Comparison of ENCODE assay signal across 25 cellular contexts in the genomic region with DNA sequence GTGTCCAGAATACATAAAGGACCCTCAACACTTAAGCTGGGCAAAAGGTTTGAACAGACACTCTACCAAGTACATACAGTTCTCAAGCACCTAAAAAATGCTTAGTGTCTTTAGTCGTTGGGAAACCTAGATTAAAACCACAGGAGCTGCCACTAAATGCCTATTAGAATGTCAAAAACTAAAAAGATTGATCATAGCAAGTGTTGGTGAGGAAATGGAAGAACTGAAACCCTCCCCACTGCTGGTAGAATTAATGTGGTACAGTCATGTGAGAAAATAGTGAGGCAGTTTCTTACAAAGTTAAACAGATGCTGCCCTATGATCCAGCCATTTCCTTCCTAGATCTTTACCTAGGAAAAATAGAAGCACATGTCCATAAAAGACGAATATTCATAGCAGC. TPM values are rescaled to one million over a fixed set of nuclear protein-coding genes. Genes with fewer than 3 reads are reported as not detected.
A peak's percentile ranks its signal among the peaks of the same experiment; 100 is the strongest.
DNase-seq lines count a peak whose midpoint lies in the region; ATAC-seq and TF ChIP-seq lines count a peak whose summit lies in the region.
"Had no signal": no experiment of that assay in that cellular context is flagged by ENCODE, and none has a peak within 500 bp of the region (broad histone marks: within the 10 kb centered on the region; RNA-seq: fewer than 3 reads in every experiment).

No MANE protein-coding gene starts in this region.

- no peaks in the 10 kb centered on the region for H3K27me3 Mint-ChIP-seq in activated naive CD4-positive, alpha-beta T cell treated with anti-CD3 and anti-CD28 coated beads for 36 hours (ENCODE audit: low read depth)
- no peaks in the 10 kb centered on the region for H3K27me3 Mint-ChIP-seq in HFFc6 (ENCODE audit: insufficient read depth)
- H3K27me3 Mint-ChIP-seq in activated T-helper 1 cell treated with anti-CD3 and anti-CD28 coated beads, Interleukin-12 subunit alpha, Interleukin-12 subunit beta, Interleukin-2, Interleukin-4 antibody, amounts not matched to agents 30 ng/mL and 10 ng/mL and 1 ng/mL, durations not matched to agents 14 hours and 24 hours and 36 hours (ENCODE audit: insufficient read depth) = no peaks in the 10 kb centered on the region
- H3K27me3 Mint-ChIP-seq: stimulated activated naive B cell treated with anti-CD40 and anti-IgM and Interleukin-4, amounts not matched to agents 10 μg/mL and 1 μg/mL and 100 μg/mL, for 72 hours had no signal

- CTCF ChIA-PET in activated naive CD4-positive, alpha-beta T cell treated with anti-CD3 and anti-CD28 coated beads for 36 hours (lab: Charles Lee) = interaction anchor here (0.8 kb wide), 1 partner anchor 182 kb away, joined by 3 read pairs; no protein-coding TSS in a partner anchor

- H3K36me3 ChIP-seq in transverse colon = peaks cover 0 to 45% (median 20%) of the 10 kb centered on the region in 4 donors

- H3K9me3 Mint-ChIP-seq in activated naive CD4-positive, alpha-beta T cell treated with anti-CD3 and anti-CD28 coated beads for 36 hours = peaks cover 12% of the 10 kb centered on the region
- H3K9me3 Mint-ChIP-seq in HFFc6 = no peaks in the 10 kb centered on the region
- peaks cover 14% of the 10 kb centered on the region for H3K9me3 Mint-ChIP-seq in activated T-helper 1 cell treated with anti-CD3 and anti-CD28 coated beads, Interleukin-12 subunit alpha, Interleukin-12 subunit beta, Interleukin-2, Interleukin-4 antibody, amounts not matched to agents 30 ng/mL and 10 ng/mL and 1 ng/mL, durations not matched to agents 14 hours and 24 hours and 36 hours
- H3K9me3 Mint-ChIP-seq: H9, immature natural killer cell had no signal

- no peak for TF ChIP-seq CTCF in HFFc6 (IDR thresholded peaks at IDR 0.05)
- no peak for TF ChIP-seq CTCF in dorsolateral prefrontal cortex (IDR thresholded peaks at IDR 0.05 in 54 of 56, conservative IDR thresholded peaks at IDR 0.05 in 2 of 56; ENCODE audit: low read depth in 1 of 56, partially characterized antibody in 56 of 56)
- TF ChIP-seq CTCF in transverse colon (IDR thresholded peaks at IDR 0.05) = no peak

- no peak overlapping the region for H3K4me3 Mint-ChIP-seq in activated naive CD4-positive, alpha-beta T cell treated with anti-CD3 and anti-CD28 coated beads for 36 hours
- no peak overlapping the region for H3K4me3 Mint-ChIP-seq in HFFc6
- H3K4me3 Mint-ChIP-seq in activated T-helper 1 cell treated with anti-CD3 and anti-CD28 coated beads, Interleukin-12 subunit alpha, Interleukin-12 subunit beta, Interleukin-2, Interleukin-4 antibody, amounts not matched to agents 30 ng/mL and 10 ng/mL and 1 ng/mL, durations not matched to agents 14 hours and 24 hours and 36 hours = peak overlapping the region; percentile 24
- H3K4me3 Mint-ChIP-seq: H9 had no signal

- H3K27me3 ChIP-seq in dorsolateral prefrontal cortex = no peaks in the 10 kb centered on the region
- H3K27me3 ChIP-seq in transverse colon = no peaks in the 10 kb centered on the region

- peaks cover 85% of the 10 kb centered on the region for H3K4me1 Mint-ChIP-seq in activated naive CD4-positive, alpha-beta T cell treated with anti-CD3 and anti-CD28 coated beads for 36 hours (ENCODE audit: low read depth)
- peaks cover 25% of the 10 kb centered on the region for H3K4me1 Mint-ChIP-seq in HFFc6 (ENCODE audit: low read depth)
- peaks cover 86% of the 10 kb centered on the region for H3K4me1 Mint-ChIP-seq in activated T-helper 1 cell treated with anti-CD3 and anti-CD28 coated beads, Interleukin-12 subunit alpha, Interleukin-12 subunit beta, Interleukin-2, Interleukin-4 antibody, amounts not matched to agents 30 ng/mL and 10 ng/mL and 1 ng/mL, durations not matched to agents 14 hours and 24 hours and 36 hours (ENCODE audit: low read depth)
- H3K4me1 Mint-ChIP-seq: H9 had no signal

- WGBS in transverse colon (ENCODE audit: low coverage in 1 of 2), 2 donors = 76 to 92% methylated on average over 2 of the region's 2 CpGs

- no peak for DNase-seq in activated naive CD4-positive, alpha-beta T cell treated with anti-CD3 and anti-CD28 coated beads for 36 hours
- no peak for DNase-seq in activated naive CD4-positive, alpha-beta T cell treated with Interleukin-2 at 50 U/mL for 16 hours
- DNase-seq in HFFc6 (no peak), dorsolateral prefrontal cortex (no peak), left lobe of liver (ENCODE audit: low spot score) (no peak), transverse colon (no peak)
- no peak for DNase-seq in activated T-helper 1 cell treated with anti-CD3 and anti-CD28 coated beads, Interleukin-12 subunit alpha, Interleukin-12 subunit beta, Interleukin-2, Interleukin-4 antibody, amounts not matched to agents 30 ng/mL and 10 ng/mL and 1 ng/mL, durations not matched to agents 14 hours and 24 hours and 36 hours (ENCODE audit: low spot score)
- DNase-seq in effector CD4-positive, alpha-beta T cell = no peak
- DNase-seq: activated CD4-positive, alpha-beta T cell treated with anti-CD3 and anti-CD28 coated beads for 1 hour; activated gamma-delta T cell treated with Interleukin-2 at 50 U/mL for 16 hours; aorta; COR-L47; effector CD8-positive, alpha-beta T cell; H9; hypothalamus; immature natural killer cell; left cardiac atrium; mammary epithelial cell; mucosa of descending colon; NCI-H1436 treated with DMSO at 0.1 percent for 48 hours; NCI-H2081 treated with DMSO at 0.1 percent for 48 hours; NCI-H2227 treated with DMSO at 0.1 percent for 48 hours; NCI-H526; stimulated activated naive B cell treated with anti-CD40 and anti-IgM and Interleukin-4, amounts not matched to agents 10 μg/mL and 1 μg/mL and 100 μg/mL, for 72 hours had no signal

- TF ChIP-seq POLR2A in transverse colon (IDR thresholded peaks at IDR 0.05) = no peak

- no peak for ATAC-seq in left lobe of liver
- ATAC-seq: left cardiac atrium, mucosa of descending colon had no signal

- TF ChIP-seq EP300 in transverse colon (IDR thresholded peaks at IDR 0.05; ENCODE audit: low read depth) = no peak

- in situ Hi-C loops in transverse colon (cut with MboI; ENCODE audit: low pct_ligation_motif_present in 1 of 4, low pct_unique_long_range_greater_than_20kb in 1 of 4, low sequenced_read_pairs in 3 of 4) = no loop called here

- no peak overlapping the region for H3K4me3 ChIP-seq in dorsolateral prefrontal cortex
- no peak overlapping the region for H3K4me3 ChIP-seq in transverse colon
- H3K4me3 ChIP-seq: mucosa of descending colon, SK-N-MC had no signal

- peaks cover 79% of the 10 kb centered on the region for H3K36me3 Mint-ChIP-seq in activated naive CD4-positive, alpha-beta T cell treated with anti-CD3 and anti-CD28 coated beads for 36 hours (ENCODE audit: low read depth)
- peaks cover 58% of the 10 kb centered on the region for H3K36me3 Mint-ChIP-seq in HFFc6 (ENCODE audit: low read depth)
- peaks cover 80% of the 10 kb centered on the region for H3K36me3 Mint-ChIP-seq in activated T-helper 1 cell treated with anti-CD3 and anti-CD28 coated beads, Interleukin-12 subunit alpha, Interleukin-12 subunit beta, Interleukin-2, Interleukin-4 antibody, amounts not matched to agents 30 ng/mL and 10 ng/mL and 1 ng/mL, durations not matched to agents 14 hours and 24 hours and 36 hours (ENCODE audit: low read depth)

- peak overlapping the region; percentile 99 for H3K27ac Mint-ChIP-seq in activated naive CD4-positive, alpha-beta T cell treated with anti-CD3 and anti-CD28 coated beads for 36 hours
- peak overlapping the region; percentile 86; the same call in 1 of the 2 replicates for H3K27ac Mint-ChIP-seq in HFFc6
- H3K27ac Mint-ChIP-seq in activated T-helper 1 cell treated with anti-CD3 and anti-CD28 coated beads, Interleukin-12 subunit alpha, Interleukin-12 subunit beta, Interleukin-2, Interleukin-4 antibody, amounts not matched to agents 30 ng/mL and 10 ng/mL and 1 ng/mL, durations not matched to agents 14 hours and 24 hours and 36 hours = peak overlapping the region; percentile 99
- H3K27ac Mint-ChIP-seq: H9, immature natural killer cell had no signal

- intact Hi-C loops in activated naive CD4-positive, alpha-beta T cell treated with anti-CD3 and anti-CD28 coated beads for 36 hours (cut with micrococcal nuclease) = no loop called here
- intact Hi-C loops in activated T-helper 1 cell treated with anti-CD3 and anti-CD28 coated beads, Interleukin-12 subunit alpha, Interleukin-12 subunit beta, Interleukin-2, Interleukin-4 antibody, amounts not matched to agents 30 ng/mL and 10 ng/mL and 1 ng/mL, durations not matched to agents 14 hours and 24 hours and 36 hours (cut with micrococcal nuclease) = loop anchor here (5.0 kb wide), 1 partner anchor 1023 kb away; no protein-coding TSS in a partner anchor
- intact Hi-C loops in dorsolateral prefrontal cortex (cut with DNase I) (no loop called here), transverse colon (cut with DNase I; ENCODE audit: low total_unique reads) (no loop called here)

- H3K4me1 ChIP-seq in transverse colon = peaks cover 0 to 9% (median 0%) of the 10 kb centered on the region in 4 donors

- H3K27ac ChIP-seq in dorsolateral prefrontal cortex (peak overlapping the region in 33 of 59 donors; percentile 5 to 93 (median 59)), transverse colon (no peak overlapping the region)
- H3K27ac ChIP-seq: SK-N-MC had no signal

- H3K9me3 ChIP-seq in transverse colon = no peaks in the 10 kb centered on the region
- H3K9me3 ChIP-seq: mucosa of descending colon had no signal

RNA-seq across cellular contexts. Expression of a gene that starts 40.6 kb away (rescaled TPM):
- total RNA-seq in activated naive CD4-positive, alpha-beta T cell treated with anti-CD3 and anti-CD28 coated beads for 36 hours = 100 to 1,000 TPM; 350 to 358 TPM
- 10 to 100 TPM; 60.8 to 83.0 (median 74.6) TPM for total RNA-seq in HFFc6 (2021; fragmentation: NEBNext Ultra II Directional; extraction: Animal tissue kit (Norgen Biotek cat#: 25700))
- 394 and 397 TPM in 2 replicates for total RNA-seq in activated T-helper 1 cell treated with anti-CD3 and anti-CD28 coated beads, Interleukin-12 subunit alpha, Interleukin-12 subunit beta, Interleukin-2, Interleukin-4 antibody, amounts not matched to agents 30 ng/mL and 10 ng/mL and 1 ng/mL, durations not matched to agents 14 hours and 24 hours and 36 hours
- total RNA-seq in dorsolateral prefrontal cortex = 100 to 1,000 TPM in 2 of 120 experiments, 10 to 100 TPM in 118; 42.8 to 104 (median 78.6) TPM
- 81.0 TPM for total RNA-seq in left lobe of liver
- total RNA-seq in transverse colon = 100 to 1,000 TPM in 2 of 4 donors, 10 to 100 TPM in 2; 15.7 to 192 (median 93.4) TPM

Comparison
In these comparisons a context has a peak if more than half of its experiments do, and no peak if none do; other contexts are left out.
1. H3K27ac ChIP-seq: peak in dorsolateral prefrontal cortex (33 of 59); none in transverse colon (0 of 4).
2. Peak in every context shown above with its lines, with median percentiles within 50 percentile points of each other: H3K27ac Mint-ChIP-seq.